29 cellular contexts compared by ENCODE assay signal in genomic region chr10:133281628-133282372, GRCh38. TPM values are rescaled to one million over a fixed set of nuclear protein-coding genes. Genes with fewer than 3 reads are reported as not detected.
"Had no signal": no experiment of that assay in that cellular context is flagged by ENCODE, and none has a peak within 500 bp of the region (broad histone marks: within the 10 kb centered on the region; RNA-seq: fewer than 3 reads in every experiment).

No MANE protein-coding gene starts in this region.

- H3K9ac ChIP-seq: KMS-11, SK-N-SH had no signal

- H3K4me2 ChIP-seq: KMS-11, SK-N-SH had no signal

- H3K4me3 ChIP-seq: SJCRH30 had no signal

- H3K4me1 ChIP-seq: SJCRH30 had no signal

- H3K27me3 ChIP-seq: SJCRH30 had no signal

- ATAC-seq: Panc1 had no signal

- H3K4me3 Mint-ChIP-seq: activated CD4-positive, alpha-beta memory T cell treated with anti-CD3 and anti-CD28 coated beads for 36 hours; activated CD4-positive, alpha-beta T cell treated with anti-CD3 and anti-CD28 coated beads, Interleukin-2, amount 10 ng/mL, durations not matched to agents 7 days and 5 days; activated naive CD8-positive, alpha-beta T cell treated with anti-CD3 and anti-CD28 coated beads, Interleukin-2, amount 10 ng/mL, durations not matched to agents 7 days and 5 days had no signal

- H3K9me3 ChIP-seq: SJCRH30, SK-N-SH had no signal

- H3K27ac Mint-ChIP-seq: activated CD4-positive, alpha-beta memory T cell treated with anti-CD3 and anti-CD28 coated beads for 36 hours; activated CD4-positive, alpha-beta T cell treated with anti-CD3 and anti-CD28 coated beads, Interleukin-2, amount 10 ng/mL, durations not matched to agents 7 days and 5 days; activated naive CD8-positive, alpha-beta T cell treated with anti-CD3 and anti-CD28 coated beads, Interleukin-2, amount 10 ng/mL, durations not matched to agents 7 days and 5 days had no signal

- H3K36me3 ChIP-seq: SJCRH30 had no signal

- H3K27ac ChIP-seq: KMS-11, SJCRH30, VCaP had no signal

- FAIRE-seq: bronchial epithelial cell had no signal

- H3K9me3 Mint-ChIP-seq: activated CD4-positive, alpha-beta memory T cell treated with anti-CD3 and anti-CD28 coated beads for 36 hours; activated CD4-positive, alpha-beta T cell treated with anti-CD3 and anti-CD28 coated beads, Interleukin-2, amount 10 ng/mL, durations not matched to agents 7 days and 5 days; activated naive CD8-positive, alpha-beta T cell treated with anti-CD3 and anti-CD28 coated beads, Interleukin-2, amount 10 ng/mL, durations not matched to agents 7 days and 5 days had no signal

- H3K27me3 Mint-ChIP-seq: activated CD4-positive, alpha-beta memory T cell treated with anti-CD3 and anti-CD28 coated beads for 36 hours; activated CD4-positive, alpha-beta T cell treated with anti-CD3 and anti-CD28 coated beads, Interleukin-2, amount 10 ng/mL, durations not matched to agents 7 days and 5 days; activated naive CD8-positive, alpha-beta T cell treated with anti-CD3 and anti-CD28 coated beads, Interleukin-2, amount 10 ng/mL, durations not matched to agents 7 days and 5 days had no signal

- DNase-seq: activated CD4-positive, alpha-beta memory T cell treated with anti-CD3 and anti-CD28 coated beads for 36 hours; activated CD4-positive, alpha-beta T cell treated with anti-CD3 and anti-CD28 coated beads, Interleukin-2, amount 10 ng/mL, durations not matched to agents 7 days and 5 days; activated CD4-positive, CD25-positive, alpha-beta regulatory T cell; activated CD8-positive, alpha-beta memory T cell treated with anti-CD3 and anti-CD28 coated beads, Interleukin-2, amount 50 U/mL, for 48 hours; activated naive CD4-positive, alpha-beta T cell treated with anti-CD3 and anti-CD28 coated beads, Interleukin-2, amount 50 U/mL, for 16 hours; activated naive CD8-positive, alpha-beta T cell treated with anti-CD3 and anti-CD28 coated beads, Interleukin-2, amount 10 ng/mL, durations not matched to agents 7 days and 5 days; activated T-cell treated with anti-CD3 and anti-CD28 coated beads, Interleukin-2, amount 50 U/mL, for 1 hour; aorta; central memory CD4-positive, alpha-beta T cell; MV-4-11; NCI-H1105; NCI-H1436; NCI-H1694 treated with DMSO at 0.1 percent for 48 hours; NCI-H2029 treated with DMSO at 0.1 percent for 48 hours; NCI-H510A treated with DMSO at 0.1 percent for 48 hours; NCI-H69; NK-92 treated with Interleukin-12 subunit alpha and Interleukin-12 subunit beta, amount 100 ng/mL, for 24 hours; OCI-M1; Right ventricle myocardium superior; RPMI8226; SJCRH30; SK-N-SH; T-helper 1 cell had no signal

RNA-seq across cellular contexts. Expression of gene VENTX, which starts 44.1 kb away (rescaled TPM):
- total RNA-seq: activated CD4-positive, alpha-beta T cell treated with anti-CD3 and anti-CD28 coated beads, Interleukin-2, amount 10 ng/mL, durations not matched to agents 7 days and 5 days; bronchial epithelial cell; MCF 10A; T-helper 2 cell treated with Interferon-gamma antibody and Interleukin-4, amounts not matched to agents 100 ng/mL and 5 ng/mL, for 36 hours had no signal
- polyA plus RNA-seq: SK-N-SH had no signal

RNA-seq across cellular contexts. Expression of gene UTF1, which starts 51.8 kb away (rescaled TPM):
- total RNA-seq: activated CD4-positive, alpha-beta memory T cell treated with anti-CD3 and anti-CD28 coated beads for 36 hours; activated CD4-positive, alpha-beta T cell treated with anti-CD3 and anti-CD28 coated beads, Interleukin-2, amount 10 ng/mL, durations not matched to agents 7 days and 5 days; activated naive CD8-positive, alpha-beta T cell treated with anti-CD3 and anti-CD28 coated beads, Interleukin-2, amount 10 ng/mL, durations not matched to agents 7 days and 5 days; aorta; bronchial epithelial cell; MCF 10A; Right ventricle myocardium superior; SJCRH30; T-helper 2 cell treated with Interferon-gamma antibody and Interleukin-4, amounts not matched to agents 100 ng/mL and 5 ng/mL, for 36 hours had no signal
- polyA plus RNA-seq: aorta, SK-N-SH had no signal
